In genomic region chr1:118302145-118302544, GRCh38 we compare ENCODE assay signal across 2 cellular contexts.
TF ChIP-seq lines count a peak whose summit lies in the region.

No MANE protein-coding gene starts in this region.

TF ChIP-seq in K562, 482 proteins besides CTCF, POLR2A, EP300 and RAD21:
- TF ChIP-seq PBX2 (CRISPR knock-in tag; IDR thresholded peaks at IDR 0.05; ENCODE audit: low read depth) (no peak), PBX2 (tag; conservative IDR thresholded peaks at IDR 0.05; ENCODE audit: low read depth) (peak; percentile 44; the same call in 1 of the 2 replicates), FOXO4 (CRISPR knock-in tag; IDR thresholded peaks at IDR 0.05) (no peak), BACH1 (tag; IDR thresholded peaks at IDR 0.05) (0 out of 2 replicates have a peak, but pooled peaks have one; percentile 45), TEAD4 (IDR thresholded peaks at IDR 0.05; ENCODE audit: low read length) (no peak), TEAD4 (CRISPR knock-in tag; IDR thresholded peaks at IDR 0.05; ENCODE audit: borderline replicate concordance) (no peak), DMBX1 (CRISPR knock-in tag; IDR thresholded peaks at IDR 0.05; ENCODE audit: borderline replicate concordance) (peak; percentile 75; the same call in 1 of the 2 replicates), NR2C2 (CRISPR knock-in tag; IDR thresholded peaks at IDR 0.05) (no peak), NR2C2 (tag; IDR thresholded peaks at IDR 0.05) (0 out of 2 replicates have a peak, but pooled peaks have one; percentile 18), MEF2D (tag; conservative IDR thresholded peaks at IDR 0.05; ENCODE audit: low read depth) (peak; percentile 79), ASH1L (IDR thresholded peaks at IDR 0.05; ENCODE audit: borderline replicate concordance, low read depth, partially characterized antibody) (no peak), MAFG (tag; conservative IDR thresholded peaks at IDR 0.05) (0 out of 2 replicates have a peak, but pooled peaks have one; percentile 24)
TF ChIP-seq in K562: peak in this region for 6.

TF ChIP-seq in SK-N-SH treated with all-trans-retinoic acid at 6 μM for 48 hours, 23 proteins besides CTCF, POLR2A, EP300 and RAD21 (continued from another document):
- TF ChIP-seq POU6F1 (CRISPR knock-in tag; IDR thresholded peaks at IDR 0.05; ENCODE audit: borderline replicate concordance, low read depth) = no peak
